Comparison of ENCODE assay signal across 22 cellular contexts in the genomic region with DNA sequence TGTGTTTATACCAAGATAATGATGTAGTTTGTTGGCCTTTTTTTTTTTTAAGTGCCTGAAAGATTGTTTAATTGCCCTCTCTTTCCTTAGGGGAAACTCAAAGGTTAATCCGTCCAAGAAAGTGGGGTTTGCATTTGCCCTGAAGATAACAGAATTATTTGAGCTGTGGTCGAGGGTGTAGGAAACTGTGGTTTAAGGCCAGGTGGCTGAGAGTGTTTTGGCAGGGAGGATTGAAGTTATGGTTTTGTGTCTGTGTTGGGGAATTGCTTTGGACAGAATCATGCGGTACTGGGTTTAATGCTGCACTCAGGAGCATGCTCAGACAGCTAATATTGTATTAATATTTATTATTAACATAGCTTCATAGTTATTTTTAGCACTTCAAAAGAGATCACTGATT.
DNase-seq lines count a peak whose midpoint lies in the region; ATAC-seq and TF ChIP-seq lines count a peak whose summit lies in the region.
"Had no signal": no experiment of that assay in that cellular context is flagged by ENCODE, and none has a peak within 500 bp of the region (broad histone marks: within the 10 kb centered on the region; RNA-seq: fewer than 3 reads in every experiment).

No MANE protein-coding gene starts in this region.

- H3K27ac Mint-ChIP-seq in progenitor cell of endocrine pancreas: peak overlapping the region; percentile 86
- H3K27ac Mint-ChIP-seq: activated CD8-positive, alpha-beta memory T cell treated with anti-CD3 and anti-CD28 coated beads, Interleukin-2, amount 10 ng/mL, durations not matched to agents 7 days and 5 days; activated naive CD4-positive, alpha-beta T cell treated with anti-CD3 and anti-CD28 coated beads, Interleukin-2, amount 50 U/mL, for 24 hours; activated T-helper 1 cell treated with anti-CD3 and anti-CD28 coated beads, Interleukin-12 subunit alpha, Interleukin-12 subunit beta, Interleukin-2, Interleukin-4 antibody, amounts not matched to agents 30 ng/mL and 10 ng/mL and 1 ng/mL, durations not matched to agents 14 hours and 24 hours and 36 hours; CD8-positive, alpha-beta memory T cell; T-helper 1 cell treated with Interleukin-12 subunit alpha and Interleukin-12 subunit beta and Interleukin-4 antibody, amounts not matched to agents 30 μg/mL and 1 μg/mL, for 36 hours had no signal

- TF ChIP-seq EP300 in transverse colon (IDR thresholded peaks at IDR 0.05; ENCODE audit: low read depth): no peak

- H3K36me3 Mint-ChIP-seq in progenitor cell of endocrine pancreas (ENCODE audit: insufficient read depth): no peaks in the 10 kb centered on the region
- H3K36me3 Mint-ChIP-seq: activated CD8-positive, alpha-beta memory T cell treated with anti-CD3 and anti-CD28 coated beads, Interleukin-2, amount 10 ng/mL, durations not matched to agents 7 days and 5 days; activated naive CD4-positive, alpha-beta T cell treated with anti-CD3 and anti-CD28 coated beads, Interleukin-2, amount 50 U/mL, for 24 hours; CD8-positive, alpha-beta memory T cell had no signal

- DNase-seq in H4 (ENCODE audit: low spot score) (peak; percentile 25), NAMALWA (ENCODE audit: low spot score) (peak; percentile 71), choroid plexus epithelial cell (ENCODE audit: low read depth) (peak; percentile 51), progenitor cell of endocrine pancreas (ENCODE audit: low spot score, unreplicated experiment) (no peak), transverse colon (no peak), AML-193 (lab: John Stamatoyannopoulos, UW) (no peak)
- DNase-seq in effector CD8-positive, alpha-beta T cell (lab: John Stamatoyannopoulos, UW): no peak
- DNase-seq: activated CD4-positive, alpha-beta T cell treated with anti-CD3 and anti-CD28 coated beads for 48 hours; activated CD8-positive, alpha-beta memory T cell treated with anti-CD3 and anti-CD28 coated beads, Interleukin-2, amount 10 ng/mL, durations not matched to agents 7 days and 5 days; aorta; CD8-positive, alpha-beta memory T cell; central memory CD4-positive, alpha-beta T cell; DMS153; MG63; NCI-H526 treated with DMSO at 0.1 percent for 48 hours; nucleus accumbens; upper lobe of left lung had no signal

- peaks cover 2 to 5% (median 3%) of the 10 kb centered on the region in 4 donors for H3K4me1 ChIP-seq in transverse colon

- no peak for ATAC-seq in HG03354 (IDR thresholded peaks at IDR 0.05; ENCODE audit: poor library complexity, severe bottlenecking, unreplicated experiment)
- ATAC-seq: activated CD8-positive, alpha-beta memory T cell treated with anti-CD3 and anti-CD28 coated beads, Interleukin-2, amount 10 ng/mL, durations not matched to agents 7 days and 5 days had no signal

- H3K27me3 Mint-ChIP-seq in progenitor cell of endocrine pancreas: no peaks in the 10 kb centered on the region
- H3K27me3 Mint-ChIP-seq: activated CD8-positive, alpha-beta memory T cell treated with anti-CD3 and anti-CD28 coated beads, Interleukin-2, amount 10 ng/mL, durations not matched to agents 7 days and 5 days had no signal

- no peak overlapping the region for H3K27ac ChIP-seq in transverse colon
- H3K27ac ChIP-seq: skin epidermis, upper lobe of left lung had no signal

- H3K4me3 Mint-ChIP-seq in progenitor cell of endocrine pancreas (ENCODE audit: low read depth): no peak overlapping the region
- H3K4me3 Mint-ChIP-seq: activated CD8-positive, alpha-beta memory T cell treated with anti-CD3 and anti-CD28 coated beads, Interleukin-2, amount 10 ng/mL, durations not matched to agents 7 days and 5 days; activated naive CD4-positive, alpha-beta T cell treated with anti-CD3 and anti-CD28 coated beads, Interleukin-2, amount 50 U/mL, for 24 hours; activated T-helper 1 cell treated with anti-CD3 and anti-CD28 coated beads, Interleukin-12 subunit alpha, Interleukin-12 subunit beta, Interleukin-2, Interleukin-4 antibody, amounts not matched to agents 30 ng/mL and 10 ng/mL and 1 ng/mL, durations not matched to agents 14 hours and 24 hours and 36 hours; CD8-positive, alpha-beta memory T cell; T-helper 1 cell treated with Interleukin-12 subunit alpha and Interleukin-12 subunit beta and Interleukin-4 antibody, amounts not matched to agents 30 μg/mL and 1 μg/mL, for 36 hours had no signal

- H3K27me3 ChIP-seq in transverse colon: no peaks in the 10 kb centered on the region
- H3K27me3 ChIP-seq: MG63, upper lobe of left lung had no signal

- intact Hi-C loops in transverse colon (cut with DNase I; ENCODE audit: low total_unique reads): no loop called here

- TF ChIP-seq POLR2A in transverse colon (IDR thresholded peaks at IDR 0.05): no peak

- 5 to 38% methylated on average over 3 of the region's 3 CpGs for WGBS in transverse colon (ENCODE audit: low coverage in 1 of 2), 2 donors

- TF ChIP-seq CTCF in choroid plexus epithelial cell (conservative IDR thresholded peaks at IDR 0.05; ENCODE audit: low read depth, low read length): no peak
- no peak for TF ChIP-seq CTCF in progenitor cell of endocrine pancreas (IDR thresholded peaks at IDR 0.05; ENCODE audit: unreplicated experiment)
- no peak for TF ChIP-seq CTCF in transverse colon (IDR thresholded peaks at IDR 0.05)

- peaks cover 33% of the 10 kb centered on the region for H3K4me1 Mint-ChIP-seq in progenitor cell of endocrine pancreas (ENCODE audit: low read depth)
- H3K4me1 Mint-ChIP-seq: activated CD8-positive, alpha-beta memory T cell treated with anti-CD3 and anti-CD28 coated beads, Interleukin-2, amount 10 ng/mL, durations not matched to agents 7 days and 5 days; activated naive CD4-positive, alpha-beta T cell treated with anti-CD3 and anti-CD28 coated beads, Interleukin-2, amount 50 U/mL, for 24 hours; CD8-positive, alpha-beta memory T cell had no signal

- in situ Hi-C loops in transverse colon (cut with MboI; ENCODE audit: low pct_ligation_motif_present in 1 of 4, low pct_unique_long_range_greater_than_20kb in 1 of 4, low sequenced_read_pairs in 3 of 4): no loop called here

- H3K36me3 ChIP-seq in transverse colon: no peaks in the 10 kb centered on the region
- H3K36me3 ChIP-seq: MG63, upper lobe of left lung had no signal

- H3K4me3 ChIP-seq in choroid plexus epithelial cell (ENCODE audit: low read depth, low read length): no peak overlapping the region
- H3K4me3 ChIP-seq in transverse colon: no peak overlapping the region
- H3K4me3 ChIP-seq: MG63, skin epidermis, upper lobe of left lung had no signal

- H3K9me3 Mint-ChIP-seq in progenitor cell of endocrine pancreas (ENCODE audit: low read depth): peaks cover 6% of the 10 kb centered on the region

- H3K9me3 ChIP-seq in transverse colon: peaks cover 0 to 5% of the 10 kb centered on the region in 2 donors

Comparison
In these comparisons a context has a peak if more than half of its experiments do, and no peak if none do; other contexts are left out.
1. DNase-seq: peak in H4 (single experiment), NAMALWA (single experiment) and choroid plexus epithelial cell (single experiment); none in progenitor cell of endocrine pancreas (single experiment), transverse colon (single experiment), effector CD8-positive, alpha-beta T cell (single experiment) and AML-193 (0 of 2).